In the genomic region with DNA sequence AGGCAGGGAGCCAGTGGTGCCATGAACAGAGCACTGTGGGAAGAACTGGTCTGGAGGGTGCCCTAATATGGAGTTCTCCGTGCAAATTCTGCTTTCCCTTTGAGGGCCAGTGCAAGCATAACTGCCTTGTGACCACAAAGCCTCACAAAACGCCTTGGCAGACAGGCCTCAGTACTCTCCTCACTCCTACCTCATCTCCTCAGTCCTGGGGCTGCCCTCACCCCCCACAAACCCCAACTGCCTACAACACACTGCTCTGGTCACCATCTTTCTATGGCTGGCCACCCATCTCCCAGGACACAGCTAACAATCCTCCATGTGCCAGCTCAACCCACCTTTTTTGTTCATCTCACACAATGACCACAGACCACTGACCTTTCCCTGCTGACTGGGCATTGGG, we compare ENCODE assay signal across 1 cellular context.
A peak's percentile ranks its signal among the peaks of the same experiment; 100 is the strongest.
TF ChIP-seq lines count a peak whose summit lies in the region.

No MANE protein-coding gene starts in this region.

TF ChIP-seq in GM12891, 5 proteins besides CTCF, POLR2A, EP300 and RAD21:
- TF ChIP-seq SPI1 (IDR thresholded peaks at IDR 0.05; ENCODE audit: low read depth, low read length): no peak
- TF ChIP-seq POLR2AphosphoS5 (IDR thresholded peaks at IDR 0.05; ENCODE audit: low read depth, low read length): peak; percentile 66; the same call in 1 of the 2 replicates
